15 cellular contexts compared by ENCODE assay signal in the genomic region with DNA sequence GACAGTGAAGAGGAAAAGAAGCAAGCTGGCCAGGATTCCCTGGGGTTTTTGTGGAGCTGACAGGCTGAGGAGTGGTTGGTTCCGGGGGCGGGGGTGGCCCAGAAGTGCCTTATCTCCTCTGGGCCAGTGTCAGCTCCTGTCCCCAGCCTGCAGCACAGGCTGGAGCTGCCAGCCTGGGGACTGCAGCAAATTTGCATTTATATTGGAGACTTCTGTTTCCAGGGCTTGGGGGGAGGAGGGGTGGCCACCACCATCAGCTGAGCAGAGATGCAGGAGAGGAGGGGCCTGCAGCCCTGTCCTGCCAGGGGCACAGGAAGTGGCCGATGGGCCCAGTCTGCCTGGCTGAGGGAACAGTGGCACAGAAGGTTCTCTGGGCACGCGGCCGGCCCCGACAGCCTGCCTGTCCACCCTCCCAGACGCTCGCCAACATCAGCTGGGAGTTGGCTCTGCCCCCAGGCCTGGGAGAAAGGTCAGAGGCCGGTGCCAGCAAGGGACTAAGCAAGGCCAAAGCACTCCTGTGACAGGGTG. TPM values are rescaled to one million over a fixed set of nuclear protein-coding genes. Genes with fewer than 3 reads are reported as not detected.
DNase-seq lines count a peak whose midpoint lies in the region; ATAC-seq and TF ChIP-seq lines count a peak whose summit lies in the region.
"Had no signal": no experiment of that assay in that cellular context is flagged by ENCODE, and none has a peak within 500 bp of the region (broad histone marks: within the 10 kb centered on the region; RNA-seq: fewer than 3 reads in every experiment).

No MANE protein-coding gene starts in this region.

- TF ChIP-seq CTCF in left ventricle myocardium inferior (IDR thresholded peaks at IDR 0.05; ENCODE audit: borderline replicate concordance) (no peak), sigmoid colon (IDR thresholded peaks at IDR 0.05) (no peak)

- H3K14ac ChIP-seq in neuronal stem cell (ENCODE audit: low read length) = peak overlapping the region; percentile 97

- peak overlapping the region; percentile 77 for H2BK15ac ChIP-seq in neuronal stem cell (ENCODE audit: low read length)

- DNase-seq in amygdala (lab: John Stamatoyannopoulos, UW) (peak in 45 of 56 donors; percentile 3 to 86 (median 52)), left ventricle myocardium inferior (peak; percentile 84), neuronal stem cell (ENCODE audit: low spot score) (no peak), NCI-H2196 treated with DMSO at 0.1 percent for 48 hours (lab: John Stamatoyannopoulos, UW; ENCODE audit: unreplicated experiment) (no peak), sigmoid colon (no peak)
- DNase-seq: dermis blood vessel endothelial cell; MM.1S; naive thymus-derived CD8-positive, alpha-beta T cell; NCI-H2171 treated with DMSO at 0.1 percent for 48 hours; thyroid gland had no signal

- no peak overlapping the region for H2BK120ac ChIP-seq in neuronal stem cell (ENCODE audit: low read depth, low read length)

- no peak overlapping the region for H3K4me3 ChIP-seq in BLaER1 treated with 17β-estradiol and CSF1 and Interleukin-3, amounts not matched to agents 10 nM and 100 nM
- no peak overlapping the region for H3K4me3 ChIP-seq in left ventricle myocardium inferior
- no peak overlapping the region for H3K4me3 ChIP-seq in neuronal stem cell (ENCODE audit: low read length in 2 of 2)
- no peak overlapping the region for H3K4me3 ChIP-seq in sigmoid colon
- H3K4me3 ChIP-seq: A549, thyroid gland had no signal

- H2BK5ac ChIP-seq in neuronal stem cell (ENCODE audit: low read length) = no peak overlapping the region

- H3K4me1 ChIP-seq in BLaER1 treated with 17β-estradiol and CSF1 and Interleukin-3, amounts not matched to agents 10 nM and 100 nM = peaks cover 9 to 29% (median 18%) of the 10 kb centered on the region in 10 experiments; a peak in 18 of 20 replicates
- H3K4me1 ChIP-seq in left ventricle myocardium inferior (peaks cover 22% of the 10 kb centered on the region), neuronal stem cell (ENCODE audit: control insufficient read depth in 2 of 2, insufficient read depth in 1 of 2, low read depth in 1 of 2, low read length in 2 of 2) (peaks cover 6 to 8% of the 10 kb centered on the region in 2 donors), sigmoid colon (no peaks in the 10 kb centered on the region)
- H3K4me1 ChIP-seq: thyroid gland had no signal

- H3K4ac ChIP-seq in neuronal stem cell (ENCODE audit: low read length) = peak overlapping the region; percentile 67

- no peaks in the 10 kb centered on the region for H3K36me3 ChIP-seq in BLaER1 treated with 17β-estradiol and CSF1 and Interleukin-3, amounts not matched to agents 10 nM and 100 nM
- H3K36me3 ChIP-seq in left ventricle myocardium inferior (no peaks in the 10 kb centered on the region), neuronal stem cell (replicated peaks in 1 of 2; ENCODE audit: control insufficient read depth in 2 of 2, insufficient read depth in 2 of 2, low read length in 2 of 2) (no peaks in the 10 kb centered on the region), sigmoid colon (no peaks in the 10 kb centered on the region)
- H3K36me3 ChIP-seq: thyroid gland had no signal

- no peak for TF ChIP-seq POLR2A in sigmoid colon (IDR thresholded peaks at IDR 0.05)

- H2AK5ac ChIP-seq in neuronal stem cell (ENCODE audit: low read depth, low read length) = peak overlapping the region; percentile 33

- H3K23ac ChIP-seq in neuronal stem cell (ENCODE audit: low read depth, low read length, poor library complexity) = no peak overlapping the region

- peak overlapping the region; percentile 86 for H3K18ac ChIP-seq in neuronal stem cell (ENCODE audit: low read length)

- H3K27ac ChIP-seq in BLaER1 treated with 17β-estradiol and CSF1 and Interleukin-3, amounts not matched to agents 10 nM and 100 nM = no peak overlapping the region
- H3K27ac ChIP-seq in left ventricle myocardium inferior (replicated peaks) = peak overlapping the region; percentile 84
- H3K27ac ChIP-seq in neuronal stem cell (replicated peaks; ENCODE audit: low read length) = no peak overlapping the region
- H3K27ac ChIP-seq in sigmoid colon = no peak overlapping the region
- H3K27ac ChIP-seq: A549, thyroid gland had no signal

- no peak overlapping the region for H2BK12ac ChIP-seq in neuronal stem cell (ENCODE audit: low read length)

- H4K20me1 ChIP-seq in BLaER1 treated with 17β-estradiol and CSF1 and Interleukin-3, amounts not matched to agents 10 nM and 100 nM = no peaks in the 10 kb centered on the region

- no CpG with 5 or more reads among the region's 10 CpGs for WGBS in neuronal stem cell (ENCODE audit: extremely low coverage in 2 of 2, insufficient read length in 2 of 2, insufficient replicate concordance in 1 of 2), 2 donors
- 65 to 66% methylated on average over 10 of the region's 10 CpGs for WGBS in sigmoid colon, 2 donors

- intact Hi-C loops in left ventricle myocardium inferior (cut with micrococcal nuclease) (no loop called here), sigmoid colon (cut with DNase I) (no loop called here)

- TF ChIP-seq EP300 in sigmoid colon (IDR thresholded peaks at IDR 0.05) = no peak

- no peak overlapping the region for H2AFZ ChIP-seq in neuronal stem cell (ENCODE audit: low read length)

- no peaks in the 10 kb centered on the region for H3K27me3 ChIP-seq in BLaER1 treated with 17β-estradiol and CSF1 and Interleukin-3, amounts not matched to agents 10 nM and 100 nM
- peaks cover 31% of the 10 kb centered on the region for H3K27me3 ChIP-seq in left ventricle myocardium inferior (ENCODE audit: low read depth)
- H3K27me3 ChIP-seq in neuronal stem cell (ENCODE audit: control insufficient read depth in 3 of 3, insufficient read depth in 3 of 3, low read depth in 1 of 3, low read length in 3 of 3) = peaks cover 0 to 18% (median 0%) of the 10 kb centered on the region in 3 experiments
- H3K27me3 ChIP-seq in sigmoid colon = peaks cover 3 to 41% (median 5%) of the 10 kb centered on the region in 3 donors
- H3K27me3 ChIP-seq: thyroid gland had no signal

- no peak overlapping the region for H4K91ac ChIP-seq in neuronal stem cell (ENCODE audit: low read depth, low read length, poor library complexity)

- H3K9ac ChIP-seq in BLaER1 treated with 17β-estradiol and CSF1 and Interleukin-3, amounts not matched to agents 10 nM and 100 nM = peak overlapping the region in 4 of 11 experiments; percentile 13 to 38 (median 20); a peak in 3 of 22 replicates
- H3K9ac ChIP-seq in neuronal stem cell (ENCODE audit: low read depth, low read length, poor library complexity) = peak overlapping the region; percentile 14

- peak overlapping the region; percentile 86 for H4K8ac ChIP-seq in neuronal stem cell (ENCODE audit: low read depth, low read length)

- no peak for ATAC-seq in HG03159 (IDR thresholded peaks at IDR 0.05; ENCODE audit: unreplicated experiment)
- ATAC-seq in HG03025 (IDR thresholded peaks at IDR 0.05; ENCODE audit: low FRiP score, unreplicated experiment) = no peak
- ATAC-seq: A549; naive thymus-derived CD8-positive, alpha-beta T cell had no signal

- H3K79me1 ChIP-seq in neuronal stem cell (ENCODE audit: low read depth, low read length) = no peaks in the 10 kb centered on the region

- peak overlapping the region; percentile 19 to 83 (median 61); a peak in 20 of 22 replicates for H3K4me2 ChIP-seq in BLaER1 treated with 17β-estradiol and CSF1 and Interleukin-3, amounts not matched to agents 10 nM and 100 nM
- no peak overlapping the region for H3K4me2 ChIP-seq in neuronal stem cell (ENCODE audit: insufficient read depth, low read length, poor library complexity, severe bottlenecking)
- H3K4me2 ChIP-seq: A549 had no signal

- no peaks in the 10 kb centered on the region for H3K9me3 ChIP-seq in BLaER1 treated with 17β-estradiol and CSF1 and Interleukin-3, amounts not matched to agents 10 nM and 100 nM (replicated peaks in 1 of 11)
- H3K9me3 ChIP-seq in left ventricle myocardium inferior (replicated peaks) (no peaks in the 10 kb centered on the region), neuronal stem cell (replicated peaks in 1 of 2; ENCODE audit: control insufficient read depth in 2 of 2, insufficient read depth in 1 of 2, low read depth in 1 of 2, low read length in 2 of 2) (no peaks in the 10 kb centered on the region), sigmoid colon (no peaks in the 10 kb centered on the region)
- H3K9me3 ChIP-seq: A549, thyroid gland had no signal

RNA-seq across cellular contexts. Expression of a gene that starts 24.3 kb away (rescaled TPM):
- not detected for total RNA-seq in left ventricle myocardium inferior
- 0.06 TPM for polyA plus RNA-seq in neuronal stem cell (2013, experiment 1 of 2)
- polyA plus RNA-seq in neuronal stem cell (2013, experiment 2 of 2) = 0.04 TPM
- not detected for total RNA-seq in sigmoid colon
- not detected for polyA plus RNA-seq in sigmoid colon
- total RNA-seq: dermis blood vessel endothelial cell; kidney epithelial cell; naive thymus-derived CD8-positive, alpha-beta T cell; thyroid gland had no signal
- polyA plus RNA-seq: A549; naive thymus-derived CD8-positive, alpha-beta T cell had no signal

RNA-seq across cellular contexts. Expression of a gene that starts 46.9 kb away (rescaled TPM):
- total RNA-seq in left ventricle myocardium inferior (55.3 TPM), sigmoid colon (10 to 100 TPM; 16.8 to 32.4 (median 27.1) TPM)
- 10.3 TPM for polyA plus RNA-seq in neuronal stem cell (2013, experiment 1 of 2)
- polyA plus RNA-seq in neuronal stem cell (2013, experiment 2 of 2) = 10.4 TPM
- polyA plus RNA-seq in sigmoid colon = 10 to 100 TPM; 21.0 to 35.6 (median 27.5) TPM

Comparison
In these comparisons a context has a peak if more than half of its experiments do, and no peak if none do; other contexts are left out.
1. DNase-seq: peak in amygdala (45 of 56) and left ventricle myocardium inferior (single experiment); none in neuronal stem cell (single experiment), NCI-H2196 treated with DMSO at 0.1 percent for 48 hours (single experiment) and sigmoid colon (single experiment).